Comparison of ENCODE assay signal across 28 cellular contexts in genomic region chr4:152613841-152614240, GRCh38.
"Had no signal": no experiment of that assay in that cellular context is flagged by ENCODE, and none has a peak within 500 bp of the region (broad histone marks: within the 10 kb centered on the region; RNA-seq: fewer than 3 reads in every experiment).

No MANE protein-coding gene starts in this region.

- H3K9me3 ChIP-seq: lower lobe of right lung, neutrophil, pancreas, prostate gland, suprapubic skin, thoracic aorta, tibial artery, uterus had no signal

- H3K4me3 Mint-ChIP-seq: naive thymus-derived CD8-positive, alpha-beta T cell; nephron; neural progenitor cell; stimulated activated naive CD8-positive, alpha-beta T cell treated with anti-CD3 and anti-CD28 coated beads, Interleukin-15, Interleukin-2, amounts not matched to agents 100 ng/mL and 50 ng/mL, for 24 hours had no signal

- H3K4me1 Mint-ChIP-seq: nephron had no signal

- H3K4me1 ChIP-seq: lower lobe of right lung, neural progenitor cell, pancreas, prostate gland, suprapubic skin, tibial artery, uterus had no signal

- H3K4me2 ChIP-seq: hepatocyte, neural progenitor cell had no signal

- H3K36me3 ChIP-seq: lower lobe of right lung, neural progenitor cell, neutrophil, pancreas, prostate gland, suprapubic skin, thoracic aorta, tibial artery, uterus had no signal

- ATAC-seq: left cardiac atrium; left lobe of liver; naive thymus-derived CD8-positive, alpha-beta T cell; pancreas; right cardiac atrium; sciatic nerve had no signal

- H3K4me3 ChIP-seq: hepatocyte, lower lobe of right lung, neural progenitor cell, pancreas, prostate gland, skin epidermis, suprapubic skin, thoracic aorta, tibial artery, uterus had no signal

- H3K27ac ChIP-seq: hepatocyte, lower lobe of right lung, neural progenitor cell, neutrophil, pancreas, prostate gland, skin epidermis, suprapubic skin, thoracic aorta, tibial artery, uterus had no signal

- H3K79me2 ChIP-seq: hepatocyte had no signal

- H3K36me3 Mint-ChIP-seq: neural progenitor cell had no signal

- H3K9ac ChIP-seq: neural progenitor cell had no signal

- H2AFZ ChIP-seq: hepatocyte, neural progenitor cell had no signal

- H3K9me3 Mint-ChIP-seq: naive thymus-derived CD8-positive, alpha-beta T cell; nephron; neural progenitor cell; stimulated activated naive CD8-positive, alpha-beta T cell treated with anti-CD3 and anti-CD28 coated beads, Interleukin-15, Interleukin-2, amounts not matched to agents 100 ng/mL and 50 ng/mL, for 24 hours had no signal

- DNase-seq: left cardiac atrium; mammary epithelial cell; mesenchymal stem cell; naive thymus-derived CD8-positive, alpha-beta T cell; occipital lobe; pancreas; posterior cingulate gyrus; retina; right cardiac atrium; stimulated activated CD4-positive, alpha-beta T cell treated with anti-CD3 and anti-CD28 coated beads, Interleukin-12 subunit alpha, Interleukin-12 subunit beta, amount 100 ng/mL, for 4 hours; stimulated activated CD4-positive, alpha-beta T cell treated with anti-CD3 and anti-CD28 coated beads, Interleukin-15, amount 100 ng/mL, for 24 hours; stimulated activated CD4-positive, alpha-beta T cell treated with anti-CD3 and anti-CD28 coated beads, Interleukin-2, amount 100 ng/mL, for 24 hours; stimulated activated CD4-positive, alpha-beta T cell treated with anti-CD3 and anti-CD28 coated beads, Interleukin-4, amount 100 ng/mL, for 1 hour; stimulated activated naive CD4-positive, alpha-beta T cell; tibial artery; uterus had no signal

- H3K27ac Mint-ChIP-seq: nephron; neural progenitor cell; stimulated activated naive CD8-positive, alpha-beta T cell treated with anti-CD3 and anti-CD28 coated beads, Interleukin-15, Interleukin-2, amounts not matched to agents 100 ng/mL and 50 ng/mL, for 24 hours had no signal

- H3K27me3 ChIP-seq: hepatocyte, neural progenitor cell, neutrophil, pancreas, suprapubic skin, uterus had no signal
